Comparison of ENCODE assay signal across 13 cellular contexts in the genomic region with DNA sequence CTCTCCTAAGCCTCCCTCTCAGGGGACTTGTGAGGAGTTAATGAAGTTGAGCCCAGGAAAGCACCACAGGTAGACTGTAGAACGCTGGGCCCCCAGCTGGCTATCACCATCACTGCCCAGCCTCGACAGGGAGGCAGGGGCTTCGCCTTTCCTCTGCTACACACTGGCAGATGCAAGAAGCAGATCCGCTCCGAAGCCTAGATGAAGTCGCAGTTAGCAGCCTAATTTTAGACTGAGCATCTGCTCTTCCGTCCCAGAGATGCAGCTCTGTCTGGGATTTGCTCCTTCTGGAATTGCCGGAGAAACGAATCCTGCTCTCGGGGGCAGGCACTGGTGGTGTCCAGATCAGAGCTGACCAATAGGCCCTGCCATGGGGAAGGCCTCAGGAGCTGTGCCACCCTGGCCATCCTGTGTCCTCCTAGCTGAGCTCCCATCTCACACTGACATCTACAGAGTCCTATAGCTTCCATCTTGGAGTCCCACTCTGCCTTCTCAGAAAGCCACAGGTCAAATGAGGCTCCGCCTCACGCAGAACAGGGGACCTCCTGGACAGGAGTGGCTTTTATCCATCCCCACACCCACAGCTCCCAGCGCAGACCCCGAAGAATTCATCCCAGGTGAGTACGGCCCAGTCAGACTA.
DNase-seq lines count a peak whose midpoint lies in the region; ATAC-seq lines count a peak whose summit lies in the region.
"Had no signal": no experiment of that assay in that cellular context is flagged by ENCODE, and none has a peak within 500 bp of the region (broad histone marks: within the 10 kb centered on the region; RNA-seq: fewer than 3 reads in every experiment).

No MANE protein-coding gene starts in this region.

- H3K23ac ChIP-seq in mesendoderm (ENCODE audit: low read length) = no peak overlapping the region

- H4K5ac ChIP-seq in mesendoderm (ENCODE audit: low read length) = no peak overlapping the region

- peaks cover 9% of the 10 kb centered on the region for H3K4me1 ChIP-seq in mesendoderm (ENCODE audit: control insufficient read depth, low read depth, low read length)
- H3K4me1 ChIP-seq: psoas muscle had no signal

- no peaks in the 10 kb centered on the region for H3K79me1 ChIP-seq in mesendoderm (ENCODE audit: low read length)

- peak overlapping the region; percentile 49 for H3K4me3 Mint-ChIP-seq in activated naive CD8-positive, alpha-beta T cell
- H3K4me3 Mint-ChIP-seq in activated naive CD8-positive, alpha-beta T cell treated with anti-CD3 and anti-CD28 coated beads for 36 hours = no peak overlapping the region
- peak overlapping the region; percentile 29 for H3K4me3 Mint-ChIP-seq in activated T-helper 1 cell treated with anti-CD3 and anti-CD28 coated beads, Interleukin-12 subunit alpha, Interleukin-12 subunit beta, Interleukin-2, Interleukin-4 antibody, amounts not matched to agents 30 ng/mL and 10 ng/mL and 1 ng/mL, durations not matched to agents 14 hours and 24 hours and 36 hours
- H3K4me3 Mint-ChIP-seq: H9 had no signal

- H3K27ac ChIP-seq in mesendoderm (ENCODE audit: low read depth, low read length) = no peak overlapping the region
- H3K27ac ChIP-seq: C4-2B had no signal

- H3K27me3 Mint-ChIP-seq in activated naive CD8-positive, alpha-beta T cell = no peaks in the 10 kb centered on the region
- H3K27me3 Mint-ChIP-seq in activated naive CD8-positive, alpha-beta T cell treated with anti-CD3 and anti-CD28 coated beads for 36 hours = no peaks in the 10 kb centered on the region
- no peaks in the 10 kb centered on the region for H3K27me3 Mint-ChIP-seq in activated T-helper 1 cell treated with anti-CD3 and anti-CD28 coated beads, Interleukin-12 subunit alpha, Interleukin-12 subunit beta, Interleukin-2, Interleukin-4 antibody, amounts not matched to agents 30 ng/mL and 10 ng/mL and 1 ng/mL, durations not matched to agents 14 hours and 24 hours and 36 hours (ENCODE audit: insufficient read depth)

- H3K4ac ChIP-seq in mesendoderm (ENCODE audit: low read depth, low read length) = no peak overlapping the region

- no peak overlapping the region for H2BK120ac ChIP-seq in mesendoderm (ENCODE audit: low read depth, low read length)

- no peak overlapping the region for H3K9ac ChIP-seq in mesendoderm (ENCODE audit: low read length)

- DNase-seq in activated naive CD8-positive, alpha-beta T cell treated with anti-CD3 and anti-CD28 coated beads for 36 hours = no peak
- no peak for DNase-seq in activated T-helper 1 cell treated with anti-CD3 and anti-CD28 coated beads, Interleukin-12 subunit alpha, Interleukin-12 subunit beta, Interleukin-2, Interleukin-4 antibody, amounts not matched to agents 30 ng/mL and 10 ng/mL and 1 ng/mL, durations not matched to agents 14 hours and 24 hours and 36 hours (ENCODE audit: low spot score)
- DNase-seq in mesendoderm (no peak), T-helper 9 cell (no peak), H7 (no peak)
- DNase-seq: dermis blood vessel endothelial cell, GDM1, H9, psoas muscle had no signal

- intact Hi-C loops in activated T-helper 1 cell treated with anti-CD3 and anti-CD28 coated beads, Interleukin-12 subunit alpha, Interleukin-12 subunit beta, Interleukin-2, Interleukin-4 antibody, amounts not matched to agents 30 ng/mL and 10 ng/mL and 1 ng/mL, durations not matched to agents 14 hours and 24 hours and 36 hours (cut with micrococcal nuclease) = no loop called here

- H2BK5ac ChIP-seq in mesendoderm (ENCODE audit: low read length) = no peak overlapping the region

- H4K8ac ChIP-seq in mesendoderm (ENCODE audit: low read depth, low read length) = no peak overlapping the region

- H3K4me2 ChIP-seq in mesendoderm (ENCODE audit: low read length) = no peak overlapping the region

- H3K18ac ChIP-seq in mesendoderm (ENCODE audit: low read length) = no peak overlapping the region

- H2BK15ac ChIP-seq in mesendoderm (replicated peaks; ENCODE audit: low read depth) = no peak overlapping the region

- no peaks in the 10 kb centered on the region for H3K36me3 ChIP-seq in mesendoderm (ENCODE audit: control insufficient read depth, insufficient read depth, low read length)
- H3K36me3 ChIP-seq in H7 (replicated peaks; ENCODE audit: control insufficient read depth, insufficient read depth, low read length) = no peaks in the 10 kb centered on the region

- H2AK5ac ChIP-seq in mesendoderm (ENCODE audit: low read length) = peak overlapping the region; percentile 24

- ATAC-seq in GM18873 (IDR thresholded peaks at IDR 0.05; ENCODE audit: low FRiP score, unreplicated experiment) = no peak
- no peak for ATAC-seq in GM21381 (IDR thresholded peaks at IDR 0.05; ENCODE audit: unreplicated experiment)

- H3K4me3 ChIP-seq in mesendoderm (ENCODE audit: low read length) (no peak overlapping the region), H7 (ENCODE audit: insufficient read depth, low read depth, low read length) (no peak overlapping the region)
- H3K4me3 ChIP-seq: psoas muscle had no signal

- H3K56ac ChIP-seq in mesendoderm (ENCODE audit: low read length) = peak overlapping the region; percentile 25

- peak overlapping the region; percentile 51 for H3K27ac Mint-ChIP-seq in activated naive CD8-positive, alpha-beta T cell
- H3K27ac Mint-ChIP-seq in activated naive CD8-positive, alpha-beta T cell treated with anti-CD3 and anti-CD28 coated beads for 36 hours = no peak overlapping the region
- H3K27ac Mint-ChIP-seq in activated T-helper 1 cell treated with anti-CD3 and anti-CD28 coated beads, Interleukin-12 subunit alpha, Interleukin-12 subunit beta, Interleukin-2, Interleukin-4 antibody, amounts not matched to agents 30 ng/mL and 10 ng/mL and 1 ng/mL, durations not matched to agents 14 hours and 24 hours and 36 hours = peak overlapping the region; percentile 85
- H3K27ac Mint-ChIP-seq: H9 had no signal

- no peaks in the 10 kb centered on the region for H3K9me3 Mint-ChIP-seq in activated naive CD8-positive, alpha-beta T cell (ENCODE audit: low read depth)
- no peaks in the 10 kb centered on the region for H3K9me3 Mint-ChIP-seq in activated naive CD8-positive, alpha-beta T cell treated with anti-CD3 and anti-CD28 coated beads for 36 hours
- H3K9me3 Mint-ChIP-seq in activated T-helper 1 cell treated with anti-CD3 and anti-CD28 coated beads, Interleukin-12 subunit alpha, Interleukin-12 subunit beta, Interleukin-2, Interleukin-4 antibody, amounts not matched to agents 30 ng/mL and 10 ng/mL and 1 ng/mL, durations not matched to agents 14 hours and 24 hours and 36 hours = no peaks in the 10 kb centered on the region
- H3K9me3 Mint-ChIP-seq: H9 had no signal

- WGBS in mesendoderm (ENCODE audit: extremely low coverage, insufficient coverage, low lambda C conversion rate) = no CpG with 5 or more reads among the region's 15 CpGs

- peaks cover 92% of the 10 kb centered on the region for H3K4me1 Mint-ChIP-seq in activated naive CD8-positive, alpha-beta T cell (ENCODE audit: low read depth)
- H3K4me1 Mint-ChIP-seq in activated naive CD8-positive, alpha-beta T cell treated with anti-CD3 and anti-CD28 coated beads for 36 hours = peaks cover 78% of the 10 kb centered on the region
- H3K4me1 Mint-ChIP-seq in activated T-helper 1 cell treated with anti-CD3 and anti-CD28 coated beads, Interleukin-12 subunit alpha, Interleukin-12 subunit beta, Interleukin-2, Interleukin-4 antibody, amounts not matched to agents 30 ng/mL and 10 ng/mL and 1 ng/mL, durations not matched to agents 14 hours and 24 hours and 36 hours (ENCODE audit: low read depth) = peaks cover 95% of the 10 kb centered on the region

- no peaks in the 10 kb centered on the region for H3K79me2 ChIP-seq in mesendoderm (ENCODE audit: control insufficient read depth, insufficient read depth, low read length)

- H3K36me3 Mint-ChIP-seq in activated naive CD8-positive, alpha-beta T cell = no peaks in the 10 kb centered on the region
- H3K36me3 Mint-ChIP-seq in activated naive CD8-positive, alpha-beta T cell treated with anti-CD3 and anti-CD28 coated beads for 36 hours = no peaks in the 10 kb centered on the region
- H3K36me3 Mint-ChIP-seq in activated T-helper 1 cell treated with anti-CD3 and anti-CD28 coated beads, Interleukin-12 subunit alpha, Interleukin-12 subunit beta, Interleukin-2, Interleukin-4 antibody, amounts not matched to agents 30 ng/mL and 10 ng/mL and 1 ng/mL, durations not matched to agents 14 hours and 24 hours and 36 hours (ENCODE audit: low read depth) = no peaks in the 10 kb centered on the region

- H3K27me3 ChIP-seq in mesendoderm (ENCODE audit: insufficient read depth, low read length, poor library complexity) = no peaks in the 10 kb centered on the region
- no peaks in the 10 kb centered on the region for H3K27me3 ChIP-seq in H7 (ENCODE audit: control insufficient read depth, insufficient read depth, low read length)
